Comparison of ENCODE assay signal across 2 cellular contexts in the genomic region with DNA sequence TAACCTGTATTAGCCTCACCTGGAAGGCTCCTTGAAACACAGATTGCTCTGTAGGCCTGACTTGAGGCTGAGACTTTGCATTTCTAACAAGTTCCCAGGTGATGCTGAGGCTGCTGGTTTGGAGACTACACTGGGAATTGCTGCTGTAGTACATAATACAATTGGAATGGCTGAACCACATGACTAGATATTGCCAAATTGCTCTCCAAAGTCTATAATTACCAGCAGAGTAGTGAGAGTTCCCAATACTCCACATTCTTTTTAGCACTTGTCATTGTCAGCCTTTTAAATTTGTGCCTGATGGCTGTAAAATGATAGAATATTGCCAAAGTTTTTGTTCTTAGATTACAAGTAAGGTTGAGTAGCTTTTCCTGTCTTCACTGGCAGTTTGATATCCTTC.
TF ChIP-seq lines count a peak whose summit lies in the region.

No MANE protein-coding gene starts in this region.

TF ChIP-seq in IMR-90, 13 proteins besides CTCF, POLR2A, EP300 and RAD21:
- no peak for TF ChIP-seq RCOR1 (IDR thresholded peaks at IDR 0.05; ENCODE audit: insufficient replicate concordance, low read length)
- no peak for TF ChIP-seq MXI1 (IDR thresholded peaks at IDR 0.05; ENCODE audit: borderline replicate concordance, low read depth, low read length)
- TF ChIP-seq CHD1 (IDR thresholded peaks at IDR 0.05; ENCODE audit: low read depth, low read length) = no peak
- no peak for TF ChIP-seq NFE2L2 (IDR thresholded peaks at IDR 0.05; ENCODE audit: low read depth, low read length)
- TF ChIP-seq CEBPB (IDR thresholded peaks at IDR 0.05; ENCODE audit: low read depth, low read length) = peak; percentile 92
- no peak for TF ChIP-seq MAZ (IDR thresholded peaks at IDR 0.05; ENCODE audit: borderline replicate concordance, low read depth, low read length)
- no peak for TF ChIP-seq SMC3 (IDR thresholded peaks at IDR 0.05; ENCODE audit: low read depth, low read length)
- TF ChIP-seq, protein P1, sequence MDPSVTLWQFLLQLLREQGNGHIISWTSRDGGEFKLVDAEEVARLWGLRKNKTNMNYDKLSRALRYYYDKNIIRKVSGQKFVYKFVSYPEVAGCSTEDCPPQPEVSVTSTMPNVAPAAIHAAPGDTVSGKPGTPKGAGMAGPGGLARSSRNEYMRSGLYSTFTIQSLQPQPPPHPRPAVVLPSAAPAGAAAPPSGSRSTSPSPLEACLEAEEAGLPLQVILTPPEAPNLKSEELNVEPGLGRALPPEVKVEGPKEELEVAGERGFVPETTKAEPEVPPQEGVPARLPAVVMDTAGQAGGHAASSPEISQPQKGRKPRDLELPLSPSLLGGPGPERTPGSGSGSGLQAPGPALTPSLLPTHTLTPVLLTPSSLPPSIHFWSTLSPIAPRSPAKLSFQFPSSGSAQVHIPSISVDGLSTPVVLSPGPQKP (IDR thresholded peaks at IDR 0.05; ENCODE audit: borderline replicate concordance, low read depth, low read length) = no peak
- no peak for TF ChIP-seq BHLHE40 (IDR thresholded peaks at IDR 0.05; ENCODE audit: low read depth, low read length)
- no peak for TF ChIP-seq FOS (IDR thresholded peaks at IDR 0.05; ENCODE audit: low read depth, low read length)
- TF ChIP-seq, protein P2, sequence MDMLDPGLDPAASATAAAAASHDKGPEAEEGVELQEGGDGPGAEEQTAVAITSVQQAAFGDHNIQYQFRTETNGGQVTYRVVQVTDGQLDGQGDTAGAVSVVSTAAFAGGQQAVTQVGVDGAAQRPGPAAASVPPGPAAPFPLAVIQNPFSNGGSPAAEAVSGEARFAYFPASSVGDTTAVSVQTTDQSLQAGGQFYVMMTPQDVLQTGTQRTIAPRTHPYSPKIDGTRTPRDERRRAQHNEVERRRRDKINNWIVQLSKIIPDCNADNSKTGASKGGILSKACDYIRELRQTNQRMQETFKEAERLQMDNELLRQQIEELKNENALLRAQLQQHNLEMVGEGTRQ (IDR thresholded peaks at IDR 0.05; ENCODE audit: low read depth, low read length) = peak; percentile 68; the same call in 1 of the 2 replicates
- no peak for TF ChIP-seq RFX5 (IDR thresholded peaks at IDR 0.05; ENCODE audit: low read depth, low read length)
- 0 out of 2 replicates have a peak, but pooled peaks have one; percentile 27 for TF ChIP-seq MAFK (IDR thresholded peaks at IDR 0.05; ENCODE audit: low read depth, low read length)
TF ChIP-seq in IMR-90: peak in this region for 3.

TF ChIP-seq in endothelial cell of umbilical vein, 7 proteins besides CTCF, POLR2A, EP300 and RAD21:
- TF ChIP-seq GATA2 (IDR thresholded peaks at IDR 0.05; ENCODE audit: insufficient read depth, insufficient read length, low read depth, low read length) = no peak
- no peak for TF ChIP-seq JUN (IDR thresholded peaks at IDR 0.05; ENCODE audit: borderline replicate concordance, insufficient read depth, insufficient read length, low read depth)
- TF ChIP-seq FOS (IDR thresholded peaks at IDR 0.05; ENCODE audit: borderline replicate concordance, insufficient read depth, low read length) = no peak
- TF ChIP-seq MYC (IDR thresholded peaks at IDR 0.05; ENCODE audit: low read depth, low read length) = no peak
- TF ChIP-seq, protein P3, sequence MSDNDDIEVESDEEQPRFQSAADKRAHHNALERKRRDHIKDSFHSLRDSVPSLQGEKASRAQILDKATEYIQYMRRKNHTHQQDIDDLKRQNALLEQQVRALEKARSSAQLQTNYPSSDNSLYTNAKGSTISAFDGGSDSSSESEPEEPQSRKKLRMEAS (IDR thresholded peaks at IDR 0.05; ENCODE audit: insufficient read depth, insufficient read length) = no peak
- no peak for TF ChIP-seq EZH2 (IDR thresholded peaks at IDR 0.05; ENCODE audit: borderline replicate concordance, low read depth, low read length, severe bottlenecking)
- no peak for TF ChIP-seq POLR2AphosphoS5 (IDR thresholded peaks at IDR 0.05; ENCODE audit: insufficient read depth, low read depth, low read length)
